In genomic region chr11:66687831-66688281, GRCh38 we compare ENCODE assay signal across 19 cellular contexts.
"Had no signal": no experiment of that assay in that cellular context is flagged by ENCODE, and none has a peak within 500 bp of the region (broad histone marks: within the 10 kb centered on the region; RNA-seq: fewer than 3 reads in every experiment).

No MANE protein-coding gene starts in this region.

- H3K36me3 Mint-ChIP-seq: natural killer cell had no signal

- H3K4me3 ChIP-seq: gastroesophageal sphincter, transverse colon had no signal

- H3K27ac Mint-ChIP-seq: activated CD4-positive, alpha-beta T cell treated with anti-CD3 and anti-CD28 coated beads, Interleukin-2, amount 10 ng/mL, durations not matched to agents 7 days and 5 days; activated CD8-positive, alpha-beta T cell treated with anti-CD3 and anti-CD28 coated beads, Interleukin-2, amount 10 ng/mL, durations not matched to agents 7 days and 5 days; activated naive CD4-positive, alpha-beta T cell treated with anti-CD3 and anti-CD28 coated beads for 36 hours; activated naive CD8-positive, alpha-beta T cell treated with anti-CD3 and anti-CD28 coated beads, Interleukin-2, amount 50 U/mL, for 24 hours; activated T-cell treated with anti-CD3 and anti-CD28 coated beads, Interleukin-2, amount 50 U/mL, for 24 hours; activated T-helper 2 cell treated with anti-CD3 and anti-CD28 coated beads, Interferon-gamma antibody, Interleukin-2, Interleukin-4, amounts not matched to agents 10 μg/mL and 5 μg/mL and 100 μg/mL, durations not matched to agents 14 hours and 24 hours and 36 hours; natural killer cell; stimulated activated naive CD8-positive, alpha-beta T cell treated with anti-CD3 and anti-CD28 coated beads, Interleukin-15, Interleukin-2, amounts not matched to agents 100 ng/mL and 50 ng/mL, for 24 hours; T-helper 1 cell treated with Interleukin-12 subunit alpha and Interleukin-12 subunit beta and Interleukin-4 antibody, amounts not matched to agents 30 μg/mL and 1 μg/mL, for 36 hours had no signal

- H3K27me3 ChIP-seq: gastroesophageal sphincter, neutrophil, transverse colon had no signal

- ATAC-seq: activated CD4-positive, CD25-positive, alpha-beta regulatory T cell treated with anti-CD3 and anti-CD28 coated beads, Interleukin-2, amount 50 U/mL, for 24 hours; activated CD8-positive, alpha-beta T cell treated with anti-CD3 and anti-CD28 coated beads, Interleukin-2, amount 10 ng/mL, durations not matched to agents 7 days and 5 days; activated naive CD8-positive, alpha-beta T cell treated with anti-CD3 and anti-CD28 coated beads, Interleukin-2, amount 50 U/mL, for 24 hours; gastroesophageal sphincter; natural killer cell had no signal

- H3K4me1 ChIP-seq: gastroesophageal sphincter, parathyroid adenoma, transverse colon had no signal

- H3K9me3 Mint-ChIP-seq: activated CD4-positive, alpha-beta T cell treated with anti-CD3 and anti-CD28 coated beads, Interleukin-2, amount 10 ng/mL, durations not matched to agents 7 days and 5 days; activated naive CD4-positive, alpha-beta T cell treated with anti-CD3 and anti-CD28 coated beads for 36 hours; activated naive CD8-positive, alpha-beta T cell treated with anti-CD3 and anti-CD28 coated beads, Interleukin-2, amount 50 U/mL, for 24 hours; activated T-cell treated with anti-CD3 and anti-CD28 coated beads, Interleukin-2, amount 50 U/mL, for 24 hours; activated T-helper 2 cell treated with anti-CD3 and anti-CD28 coated beads, Interferon-gamma antibody, Interleukin-2, Interleukin-4, amounts not matched to agents 10 μg/mL and 5 μg/mL and 100 μg/mL, durations not matched to agents 14 hours and 24 hours and 36 hours; brain; central memory CD8-positive, alpha-beta T cell; natural killer cell; stimulated activated naive CD8-positive, alpha-beta T cell treated with anti-CD3 and anti-CD28 coated beads, Interleukin-15, Interleukin-2, amounts not matched to agents 100 ng/mL and 50 ng/mL, for 24 hours; T-helper 1 cell treated with Interleukin-12 subunit alpha and Interleukin-12 subunit beta and Interleukin-4 antibody, amounts not matched to agents 30 μg/mL and 1 μg/mL, for 36 hours had no signal

- H3K27ac ChIP-seq: gastroesophageal sphincter, neutrophil, parathyroid adenoma, transverse colon had no signal

- H3K9me3 ChIP-seq: gastroesophageal sphincter, neutrophil, transverse colon had no signal

- H3K36me3 ChIP-seq: gastroesophageal sphincter, neutrophil, transverse colon had no signal

- DNase-seq: activated CD4-positive, alpha-beta T cell treated with anti-CD3 and anti-CD28 coated beads, Interleukin-2, amount 10 ng/mL, durations not matched to agents 7 days and 5 days; activated CD8-positive, alpha-beta T cell treated with anti-CD3 and anti-CD28 coated beads, Interleukin-2, amount 10 ng/mL, durations not matched to agents 7 days and 5 days; activated naive CD4-positive, alpha-beta T cell treated with anti-CD3 and anti-CD28 coated beads for 36 hours; activated naive CD8-positive, alpha-beta T cell treated with anti-CD3 and anti-CD28 coated beads, Interleukin-2, amount 50 U/mL, for 24 hours; activated T-cell treated with anti-CD3 and anti-CD28 coated beads, Interleukin-2, amount 50 U/mL, for 24 hours; cortex of kidney; natural killer cell; stimulated activated CD4-positive, alpha-beta T cell treated with anti-CD3 and anti-CD28 coated beads, Interleukin-15, amount 100 ng/mL, for 24 hours; stimulated activated CD4-positive, alpha-beta T cell treated with anti-CD3 and anti-CD28 coated beads, Interleukin-2, amount 100 ng/mL, for 48 hours; transverse colon had no signal
